8 cellular contexts compared by ENCODE assay signal in the genomic region with DNA sequence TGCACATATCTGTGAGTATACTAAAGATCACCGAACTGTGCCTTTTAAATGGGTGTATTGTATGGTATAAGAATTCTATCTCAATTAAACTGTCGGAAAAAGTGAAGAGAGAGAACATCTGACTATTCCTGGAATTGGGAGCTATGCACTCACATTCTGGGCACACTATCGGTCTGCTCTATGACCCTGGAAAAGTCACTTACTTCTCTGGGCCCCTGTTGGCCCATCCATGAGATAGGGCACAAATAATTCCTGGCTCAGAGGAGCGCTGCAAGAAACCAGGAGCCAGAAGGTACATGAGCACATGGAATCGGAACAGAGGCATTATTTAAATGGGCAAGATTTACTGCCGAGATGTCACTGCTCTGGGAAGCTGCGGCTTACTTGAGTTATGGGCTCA.
"Had no signal": no experiment of that assay in that cellular context is flagged by ENCODE, and none has a peak within 500 bp of the region (broad histone marks: within the 10 kb centered on the region; RNA-seq: fewer than 3 reads in every experiment).

No MANE protein-coding gene starts in this region.

- H3K9me3 Mint-ChIP-seq: HFFc6, IgD-negative memory B cell had no signal

- H3K27ac Mint-ChIP-seq: HFFc6, IgD-negative memory B cell had no signal

- H3K4me3 Mint-ChIP-seq: HFFc6, IgD-negative memory B cell had no signal

- DNase-seq: GM23248, GOT3, H7, HFFc6 had no signal

- H3K27ac ChIP-seq: GM23248, HL-60 had no signal

- ATAC-seq: HCT116, HepG2 had no signal
